In the genomic region with DNA sequence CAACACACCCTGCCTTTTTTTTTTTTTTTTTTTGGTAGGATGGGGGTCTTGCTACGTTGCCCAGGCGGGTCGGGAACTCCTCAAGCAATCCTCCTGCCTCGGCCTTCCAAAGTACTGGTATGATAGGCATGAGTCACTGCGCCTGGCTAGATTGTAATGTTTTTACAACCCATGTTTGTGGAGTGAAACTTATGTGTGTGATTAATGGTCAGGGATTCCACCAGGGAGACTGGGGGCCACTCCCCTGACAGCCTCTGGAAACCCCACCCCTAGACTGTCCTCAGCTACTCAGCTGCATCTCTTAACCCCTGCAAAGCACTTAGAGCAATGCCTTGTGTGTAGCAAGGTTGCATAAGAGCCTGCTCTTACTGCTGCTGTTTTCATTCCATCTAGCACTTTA, we compare ENCODE assay signal across 10 cellular contexts.
DNase-seq lines count a peak whose midpoint lies in the region; ATAC-seq, FAIRE-seq and TF ChIP-seq lines count a peak whose summit lies in the region.
"Had no signal": no experiment of that assay in that cellular context is flagged by ENCODE, and none has a peak within 500 bp of the region (broad histone marks: within the 10 kb centered on the region; RNA-seq: fewer than 3 reads in every experiment).

No MANE protein-coding gene starts in this region.

- no peaks in the 10 kb centered on the region for H3K36me3 ChIP-seq in tibial nerve

- intact Hi-C loops in right cardiac atrium (cut with DNase I) = no loop called here

- H3K27ac ChIP-seq in right cardiac atrium (ENCODE audit: low read length) = no peak overlapping the region
- H3K27ac ChIP-seq in tibial nerve = no peak overlapping the region
- no peak overlapping the region for H3K27ac ChIP-seq in caudate nucleus (ENCODE audit: low read depth, low read length)

- 71% methylated on average over 5 of the region's 5 CpGs for WGBS in right cardiac atrium
- WGBS in tibial nerve, 2 donors = 42 to 64% methylated on average over 5 of the region's 5 CpGs

- peak in 1 of 2 donors; percentile 27 for TF ChIP-seq EP300 in tibial nerve (IDR thresholded peaks at IDR 0.05)

- TF ChIP-seq CTCF in tibial nerve (IDR thresholded peaks at IDR 0.05) = no peak

- peak; percentile 88 for FAIRE-seq in H54 (lab: Jason Lieb, UNC)

- no peaks in the 10 kb centered on the region for H3K9me3 ChIP-seq in right cardiac atrium (ENCODE audit: control insufficient read depth, low read length)
- H3K9me3 ChIP-seq in tibial nerve = peaks cover 0 to 2% (median 0%) of the 10 kb centered on the region in 4 donors

- no peak for TF ChIP-seq POLR2A in H54 (IDR thresholded peaks at IDR 0.05; ENCODE audit: low read depth, low read length)
- no peak for TF ChIP-seq POLR2A in tibial nerve (IDR thresholded peaks at IDR 0.05)

- H3K27me3 ChIP-seq in right cardiac atrium (ENCODE audit: control insufficient read depth, insufficient read depth) (no peaks in the 10 kb centered on the region), tibial nerve (no peaks in the 10 kb centered on the region)

- H3K4me1 ChIP-seq in right cardiac atrium (ENCODE audit: control insufficient read depth, insufficient read depth, low read length) (no peaks in the 10 kb centered on the region), tibial nerve (no peaks in the 10 kb centered on the region)

- ATAC-seq in right cardiac atrium (peak; percentile 52 to 80), GM21619 (IDR thresholded peaks at IDR 0.05; ENCODE audit: unreplicated experiment) (no peak), HG02885 (IDR thresholded peaks at IDR 0.05; ENCODE audit: poor library complexity, unreplicated experiment) (no peak), GM21528 (IDR thresholded peaks at IDR 0.05; ENCODE audit: low FRiP score, unreplicated experiment) (no peak)

- DNase-seq in H54 (ENCODE audit: insufficient read length, low spot score) (peak; percentile 51), amniotic epithelial cell (ENCODE audit: low read depth) (peak; percentile 98), right cardiac atrium (peak in 2 of 3 donors; percentile 3 to 43), tibial nerve (ENCODE audit: low spot score in 2 of 2) (peak; percentile 27 to 53), caudate nucleus (lab: John Stamatoyannopoulos, UW) (no peak)
- DNase-seq: NCI-H510A, occipital lobe had no signal

- H3K4me3 ChIP-seq in right cardiac atrium (ENCODE audit: low read length) = no peak overlapping the region
- no peak overlapping the region for H3K4me3 ChIP-seq in tibial nerve

Comparison
In these comparisons a context has a peak if more than half of its experiments do, and no peak if none do; other contexts are left out.
1. DNase-seq: peak in H54 (single experiment), amniotic epithelial cell (single experiment), right cardiac atrium (2 of 3) and tibial nerve (2 of 2); none in caudate nucleus (0 of 61).
2. ATAC-seq: peak in right cardiac atrium (2 of 2); none in GM21619 (single experiment), HG02885 (single experiment) and GM21528 (single experiment).